In the genomic region with DNA sequence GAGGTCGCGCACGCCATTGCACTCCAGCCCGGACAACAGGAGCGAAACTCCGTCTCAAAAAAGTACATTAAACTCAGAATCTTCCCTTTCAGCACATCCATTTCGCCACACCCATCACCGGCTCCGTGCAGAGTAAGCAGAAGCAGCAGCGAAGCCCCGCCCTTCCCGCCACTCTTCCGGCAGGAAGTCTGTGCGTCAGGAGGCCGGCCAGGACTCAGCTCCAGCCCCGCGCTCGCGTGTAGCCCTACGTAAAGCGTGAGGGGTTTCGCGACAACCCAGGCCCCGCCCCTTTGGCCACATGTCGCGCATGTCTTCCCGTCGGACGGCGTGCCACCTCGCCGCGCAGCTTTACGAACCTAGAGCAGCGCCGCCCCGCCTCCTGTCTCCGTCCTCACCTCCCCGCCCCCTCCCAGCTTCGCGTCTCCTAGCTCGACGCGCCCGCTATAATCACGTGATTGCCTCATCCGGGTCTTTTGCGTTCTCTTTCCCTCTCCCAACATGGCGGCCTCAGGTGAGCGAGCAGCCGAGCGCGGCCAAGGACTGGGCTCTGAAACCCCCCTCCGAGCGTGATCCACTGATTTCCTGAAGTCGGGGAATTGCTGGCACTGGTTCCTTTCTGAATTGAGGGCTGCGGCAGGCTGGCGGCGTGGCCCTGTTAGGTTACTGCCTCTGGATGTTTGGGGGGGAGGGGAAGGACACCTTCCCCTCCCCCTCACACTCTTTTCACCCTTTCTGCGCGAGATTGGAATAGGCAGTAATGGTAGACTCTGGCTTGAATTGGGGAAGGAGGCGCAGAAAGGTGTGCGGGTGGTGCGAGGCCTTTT, we compare ENCODE assay signal across 8 cellular contexts. TPM values are rescaled to one million over a fixed set of nuclear protein-coding genes. Genes with fewer than 3 reads are reported as not detected.
DNase-seq lines count a peak whose midpoint lies in the region; ATAC-seq and TF ChIP-seq lines count a peak whose summit lies in the region.

A gene with protein sequence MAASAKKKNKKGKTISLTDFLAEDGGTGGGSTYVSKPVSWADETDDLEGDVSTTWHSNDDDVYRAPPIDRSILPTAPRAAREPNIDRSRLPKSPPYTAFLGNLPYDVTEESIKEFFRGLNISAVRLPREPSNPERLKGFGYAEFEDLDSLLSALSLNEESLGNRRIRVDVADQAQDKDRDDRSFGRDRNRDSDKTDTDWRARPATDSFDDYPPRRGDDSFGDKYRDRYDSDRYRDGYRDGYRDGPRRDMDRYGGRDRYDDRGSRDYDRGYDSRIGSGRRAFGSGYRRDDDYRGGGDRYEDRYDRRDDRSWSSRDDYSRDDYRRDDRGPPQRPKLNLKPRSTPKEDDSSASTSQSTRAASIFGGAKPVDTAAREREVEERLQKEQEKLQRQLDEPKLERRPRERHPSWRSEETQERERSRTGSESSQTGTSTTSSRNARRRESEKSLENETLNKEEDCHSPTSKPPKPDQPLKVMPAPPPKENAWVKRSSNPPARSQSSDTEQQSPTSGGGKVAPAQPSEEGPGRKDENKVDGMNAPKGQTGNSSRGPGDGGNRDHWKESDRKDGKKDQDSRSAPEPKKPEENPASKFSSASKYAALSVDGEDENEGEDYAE (plus strand): TSS at position 471 of the 824 bp plus-strand sequence. CDS start 28 bp downstream, at position 499.

- H3K9me3 ChIP-seq in spleen: no peaks in the 10 kb centered on the region

- TF ChIP-seq CTCF in spleen (IDR thresholded peaks at IDR 0.05 in 8 of 11, conservative IDR thresholded peaks at IDR 0.05 in 3 of 11): peak in 3 of 11 experiments; percentile 13 to 39 (median 28)

- H3K4me1 ChIP-seq in spleen: peaks cover 41 to 57% (median 55%) of the 10 kb centered on the region in 6 donors

- H3K4me3 ChIP-seq in spleen: peak within 1 kb of the TSS; percentile 76 to 99 (median 94)

- intact Hi-C loops in spleen (cut with DNase I; ENCODE audit: low total_unique reads): no loop called here

- H3K27me3 Mint-ChIP-seq in immature natural killer cell (ENCODE audit: low read depth in 3 of 3): peaks cover 11 to 17% (median 16%) of the 10 kb centered on the region in 3 donors

- peaks cover 0 to 33% (median 12%) of the 10 kb centered on the region in 6 donors for H3K36me3 ChIP-seq in spleen

- peaks cover 51 to 52% of the 10 kb centered on the region in 2 donors for H3K4me1 Mint-ChIP-seq in immature natural killer cell

- peaks cover 0 to 2% (median 0%) of the 10 kb centered on the region in 7 donors for H3K27me3 ChIP-seq in spleen (replicated peaks in 1 of 7)

- 0 to 1% (median 0%) methylated on average over 55 to 64 of the region's 64 CpGs for WGBS in spleen, 5 donors

- peak within 1 kb of the TSS; percentile 97 to 99 (median 98) for H3K27ac Mint-ChIP-seq in immature natural killer cell

- peak within 1 kb of the TSS; percentile 76 to 97 (median 94) for H3K27ac ChIP-seq in spleen

- TF ChIP-seq POLR2A in spleen (IDR thresholded peaks at IDR 0.05): peak in 1 of 3 donors; percentile 47

- H3K4me3 Mint-ChIP-seq in immature natural killer cell: peak within 1 kb of the TSS; percentile 97 to 100 (median 98)

- H3K36me3 Mint-ChIP-seq in immature natural killer cell: no peaks in the 10 kb centered on the region

- peak; percentile 89 for ATAC-seq in GM19023 (IDR thresholded peaks at IDR 0.05; ENCODE audit: unreplicated experiment)
- ATAC-seq in HG03280 (IDR thresholded peaks at IDR 0.05; ENCODE audit: unreplicated experiment): peak; percentile 92

- H3K9me3 Mint-ChIP-seq in immature natural killer cell: no peaks in the 10 kb centered on the region

- DNase-seq in AG08396 (ENCODE audit: low spot score): peak; percentile 98
- peak; percentile 97 for DNase-seq in NCI-H345 treated with DMSO at 0.1 percent for 48 hours (lab: John Stamatoyannopoulos, UW; ENCODE audit: unreplicated experiment)
- peak; percentile 97 to 99 (median 98) for DNase-seq in activated CD4-positive, CD25-positive, alpha-beta regulatory T cell (lab: John Stamatoyannopoulos, UW)
- DNase-seq in central memory CD4-positive, alpha-beta T cell: peak; percentile 99
- peak; percentile 99 for DNase-seq in immature natural killer cell
- DNase-seq in spleen: peak; percentile 100

RNA-seq across cellular contexts. Expression of the gene that starts here (rescaled TPM):
- polyA plus RNA-seq in immature natural killer cell (10 to 100 TPM; 57.2 to 83.4 (median 69.2) TPM), spleen (100 to 1,000 TPM; 105 to 132 (median 119) TPM)
- total RNA-seq in spleen: 100 to 1,000 TPM; 379 to 490 (median 468) TPM

Comparison
In these comparisons a context has a peak if more than half of its experiments do, and no peak if none do; other contexts are left out.
1. Peak in every context shown above with its lines: DNase-seq, ATAC-seq, H3K4me3 ChIP-seq and H3K27ac ChIP-seq.